ENCODE assay signal across 10 cellular contexts in the genomic region with DNA sequence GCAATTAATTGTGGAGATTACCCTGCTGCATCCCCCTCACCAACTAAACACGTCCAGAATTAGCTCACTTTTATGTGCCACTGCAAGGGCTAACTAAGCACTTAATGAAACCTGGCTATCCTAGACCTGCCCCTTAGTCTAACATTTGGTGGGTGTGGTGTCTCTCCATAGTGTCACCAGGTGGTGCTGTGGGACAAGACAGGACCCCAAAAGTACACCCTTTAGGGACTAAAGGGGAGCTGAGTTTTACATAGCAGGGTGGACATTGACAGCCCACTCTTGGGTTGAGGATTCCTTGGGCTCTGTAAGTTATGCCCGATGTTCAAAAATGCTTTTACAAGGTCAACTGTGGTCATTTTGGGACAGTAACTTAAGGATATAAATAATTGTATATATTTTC. TPM values are rescaled to one million over a fixed set of nuclear protein-coding genes. Genes with fewer than 3 reads are reported as not detected.
DNase-seq lines count a peak whose midpoint lies in the region; ATAC-seq and TF ChIP-seq lines count a peak whose summit lies in the region.
"Had no signal": no experiment of that assay in that cellular context is flagged by ENCODE, and none has a peak within 500 bp of the region (broad histone marks: within the 10 kb centered on the region; RNA-seq: fewer than 3 reads in every experiment).

No MANE protein-coding gene starts in this region.

- no peaks in the 10 kb centered on the region for H3K27me3 ChIP-seq in naive thymus-derived CD4-positive, alpha-beta T cell (ENCODE audit: control insufficient read depth in 2 of 2, insufficient read depth in 2 of 2, low read length in 2 of 2)

- H3K27me3 Mint-ChIP-seq in activated naive CD8-positive, alpha-beta T cell treated with anti-CD3 and anti-CD28 coated beads, Interleukin-2, amount 50 U/mL, for 24 hours: no peaks in the 10 kb centered on the region
- no peaks in the 10 kb centered on the region for H3K27me3 Mint-ChIP-seq in naive thymus-derived CD4-positive, alpha-beta T cell
- H3K27me3 Mint-ChIP-seq: CD4-positive, CD25-positive, alpha-beta regulatory T cell had no signal

- peak; percentile 60 for ATAC-seq in activated naive CD8-positive, alpha-beta T cell treated with anti-CD3 and anti-CD28 coated beads, Interleukin-2, amount 50 U/mL, for 24 hours
- peak; percentile 40 for ATAC-seq in naive thymus-derived CD4-positive, alpha-beta T cell
- no peak for ATAC-seq in HG03460 (IDR thresholded peaks at IDR 0.05; ENCODE audit: unreplicated experiment)

- H3K4me1 Mint-ChIP-seq in activated naive CD8-positive, alpha-beta T cell treated with anti-CD3 and anti-CD28 coated beads, Interleukin-2, amount 50 U/mL, for 24 hours: peaks cover 50% of the 10 kb centered on the region
- H3K4me1 Mint-ChIP-seq in naive thymus-derived CD4-positive, alpha-beta T cell: peaks cover 7 to 54% (median 13%) of the 10 kb centered on the region in 7 donors

- H3K4me1 ChIP-seq in naive thymus-derived CD4-positive, alpha-beta T cell (ENCODE audit: control insufficient read depth in 2 of 2, insufficient read depth in 2 of 2, low read length in 2 of 2): peaks cover 5 to 7% of the 10 kb centered on the region in 2 donors

- H3K36me3 ChIP-seq in naive thymus-derived CD4-positive, alpha-beta T cell (ENCODE audit: control insufficient read depth in 2 of 3, insufficient read depth in 3 of 3, low read length in 3 of 3): peaks cover 12 to 44% (median 15%) of the 10 kb centered on the region in 3 experiments

- no peak overlapping the region for H3K27ac Mint-ChIP-seq in activated naive CD8-positive, alpha-beta T cell treated with anti-CD3 and anti-CD28 coated beads, Interleukin-2, amount 50 U/mL, for 24 hours
- peak overlapping the region in 1 of 9 donors; percentile 31 for H3K27ac Mint-ChIP-seq in naive thymus-derived CD4-positive, alpha-beta T cell

- peaks cover 79% of the 10 kb centered on the region for H3K36me3 Mint-ChIP-seq in activated naive CD8-positive, alpha-beta T cell treated with anti-CD3 and anti-CD28 coated beads, Interleukin-2, amount 50 U/mL, for 24 hours (ENCODE audit: low read depth)
- peaks cover 4 to 27% (median 17%) of the 10 kb centered on the region in 5 donors for H3K36me3 Mint-ChIP-seq in naive thymus-derived CD4-positive, alpha-beta T cell

- no peaks in the 10 kb centered on the region for H3K9me3 Mint-ChIP-seq in activated naive CD8-positive, alpha-beta T cell treated with anti-CD3 and anti-CD28 coated beads, Interleukin-2, amount 50 U/mL, for 24 hours
- no peaks in the 10 kb centered on the region for H3K9me3 Mint-ChIP-seq in naive thymus-derived CD4-positive, alpha-beta T cell
- H3K9me3 Mint-ChIP-seq: CD4-positive, CD25-positive, alpha-beta regulatory T cell had no signal

- peak; percentile 11 to 56 for DNase-seq in NCI-H524 (lab: John Stamatoyannopoulos, UW)
- no peak for DNase-seq in NCI-H524 treated with DMSO at 0.1 percent for 48 hours (lab: John Stamatoyannopoulos, UW)
- no peak for DNase-seq in HFF-Myc (ENCODE audit: extremely low read depth, low read depth)
- no peak for DNase-seq in activated naive CD8-positive, alpha-beta T cell treated with anti-CD3 and anti-CD28 coated beads, Interleukin-2, amount 50 U/mL, for 24 hours
- DNase-seq in naive thymus-derived CD4-positive, alpha-beta T cell: no peak
- DNase-seq in hepatic stellate cell (ENCODE audit: low spot score): no peak
- DNase-seq in NCI-H1092 (lab: John Stamatoyannopoulos, UW): no peak
- DNase-seq: islet precursor cell had no signal

- TF ChIP-seq CTCF in HFF-Myc (IDR thresholded peaks at IDR 0.05; ENCODE audit: low read depth, low read length, missing control alignments): peak; percentile 53

- no peak overlapping the region for H3K4me3 ChIP-seq in HFF-Myc (replicated peaks; ENCODE audit: low read depth, low read length)
- no peak overlapping the region for H3K4me3 ChIP-seq in naive thymus-derived CD4-positive, alpha-beta T cell (ENCODE audit: low read length)

- intact Hi-C loops in naive thymus-derived CD4-positive, alpha-beta T cell (cut with micrococcal nuclease): loop anchor here in 1 of 2 donors (10.0 kb wide), 1 partner anchor 628 kb away; the partner anchor contains the start of gene SHC4

- no peak overlapping the region for H3K27ac ChIP-seq in naive thymus-derived CD4-positive, alpha-beta T cell (ENCODE audit: low read depth, low read length)

- POLR2A ChIA-PET in naive thymus-derived CD4-positive, alpha-beta T cell (lab: Charles Lee): no interaction called here

- H3K9me3 ChIP-seq in naive thymus-derived CD4-positive, alpha-beta T cell (ENCODE audit: control insufficient read depth in 2 of 3, low read length in 3 of 3): no peaks in the 10 kb centered on the region

- H3K4me3 Mint-ChIP-seq in activated naive CD8-positive, alpha-beta T cell treated with anti-CD3 and anti-CD28 coated beads, Interleukin-2, amount 50 U/mL, for 24 hours: peak overlapping the region; percentile 28
- H3K4me3 Mint-ChIP-seq in naive thymus-derived CD4-positive, alpha-beta T cell: no peak overlapping the region

- CTCF ChIA-PET in naive thymus-derived CD4-positive, alpha-beta T cell (lab: Charles Lee): interaction anchor here (1.1 to 1.9 kb wide), 2 partner anchors 15 to 51 kb away, joined by 3 to 7 read pairs; no protein-coding TSS in a partner anchor

RNA-seq across cellular contexts. Expression of gene DUT, which starts 5.7 kb away (rescaled TPM):
- 100 to 1,000 TPM in 3 of 5 experiments, 10 to 100 TPM in 2; 54.7 to 219 (median 116) TPM for total RNA-seq in naive thymus-derived CD4-positive, alpha-beta T cell
- 100 to 1,000 TPM; 115 to 134 TPM for polyA plus RNA-seq in naive thymus-derived CD4-positive, alpha-beta T cell

Comparison
In these comparisons a context has a peak if more than half of its experiments do, and no peak if none do; other contexts are left out.
1. DNase-seq: peak in NCI-H524 (2 of 2); none in NCI-H524 treated with DMSO at 0.1 percent for 48 hours (single experiment), HFF-Myc (single experiment), activated naive CD8-positive, alpha-beta T cell treated with anti-CD3 and anti-CD28 coated beads, Interleukin-2, amount 50 U/mL, for 24 hours (single experiment), naive thymus-derived CD4-positive, alpha-beta T cell (0 of 9), hepatic stellate cell (single experiment) and NCI-H1092 (single experiment).